In genomic region chr11:24198458-24198857, GRCh38 we compare ENCODE assay signal across 17 cellular contexts.
"Had no signal": no experiment of that assay in that cellular context is flagged by ENCODE, and none has a peak within 500 bp of the region (broad histone marks: within the 10 kb centered on the region; RNA-seq: fewer than 3 reads in every experiment).

No MANE protein-coding gene starts in this region.

- ATAC-seq: activated CD4-positive, CD25-positive, alpha-beta regulatory T cell treated with anti-CD3 and anti-CD28 coated beads, Interleukin-2, amount 50 U/mL, for 24 hours; gastrocnemius medialis; heart right ventricle; left ventricle myocardium superior had no signal

- H3K9me3 Mint-ChIP-seq: T-helper 1 cell treated with Interleukin-12 subunit alpha and Interleukin-12 subunit beta and Interleukin-4 antibody, amounts not matched to agents 30 μg/mL and 1 μg/mL, for 36 hours had no signal

- H3K4me3 ChIP-seq: esophagus squamous epithelium, gastrocnemius medialis, heart right ventricle, ovary, stomach, thoracic aorta had no signal

- H3K9me3 ChIP-seq: esophagus squamous epithelium, gastrocnemius medialis, ovary, stomach, thoracic aorta had no signal

- H3K36me3 ChIP-seq: esophagus squamous epithelium, gastrocnemius medialis, heart right ventricle, ovary, stomach, thoracic aorta had no signal

- DNase-seq: activated naive CD4-positive, alpha-beta T cell treated with anti-CD3 and anti-CD28 coated beads, Interleukin-2, amount 50 U/mL, for 16 hours; amniotic stem cell; cerebellar nuclear complex; esophagus squamous epithelium; gastrocnemius medialis; heart right ventricle; left ventricle myocardium superior; mesendoderm; ovary; stimulated activated CD4-positive, alpha-beta T cell treated with anti-CD3 and anti-CD28 coated beads, Interleukin-4, amount 100 ng/mL, for 4 hours; stomach had no signal

- H3K27me3 ChIP-seq: esophagus squamous epithelium, gastrocnemius medialis, heart right ventricle, ovary, stomach had no signal

- FAIRE-seq: TTC549, urothelium cell line had no signal

- H3K4me1 ChIP-seq: esophagus squamous epithelium, gastrocnemius medialis, heart right ventricle, stomach had no signal

- H3K27ac Mint-ChIP-seq: activated T-helper 2 cell treated with anti-CD3 and anti-CD28 coated beads, Interferon-gamma antibody, Interleukin-2, Interleukin-4, amounts not matched to agents 10 μg/mL and 5 μg/mL and 100 μg/mL, durations not matched to agents 14 hours and 24 hours and 36 hours; T-helper 1 cell treated with Interleukin-12 subunit alpha and Interleukin-12 subunit beta and Interleukin-4 antibody, amounts not matched to agents 30 μg/mL and 1 μg/mL, for 36 hours had no signal

- H3K27ac ChIP-seq: esophagus squamous epithelium, gastrocnemius medialis, heart right ventricle, ovary, stomach, thoracic aorta had no signal

- H3K4me3 Mint-ChIP-seq: T-helper 1 cell treated with Interleukin-12 subunit alpha and Interleukin-12 subunit beta and Interleukin-4 antibody, amounts not matched to agents 30 μg/mL and 1 μg/mL, for 36 hours had no signal
